In genomic region chr19:2254052-2254872, GRCh38 we compare ENCODE assay signal across 12 cellular contexts. TPM values are rescaled to one million over a fixed set of nuclear protein-coding genes. Genes with fewer than 3 reads are reported as not detected.
DNase-seq lines count a peak whose midpoint lies in the region; ATAC-seq, FAIRE-seq and TF ChIP-seq lines count a peak whose summit lies in the region.
"Had no signal": no experiment of that assay in that cellular context is flagged by ENCODE, and none has a peak within 500 bp of the region (broad histone marks: within the 10 kb centered on the region; RNA-seq: fewer than 3 reads in every experiment).

No MANE protein-coding gene starts in this region.

- peak; percentile 92 for DNase-seq in 8988T
- peak; percentile 31 for DNase-seq in Daoy (ENCODE audit: low read depth)
- peak; percentile 80 for DNase-seq in kidney
- DNase-seq in Ammon's horn (ENCODE audit: low spot score): no peak
- DNase-seq in RWPE1 (ENCODE audit: low spot score): no peak
- DNase-seq: DND-41; NK-92 treated with Interleukin-12 subunit alpha and Interleukin-12 subunit beta, amount 100 ng/mL, for 24 hours had no signal

- no peaks in the 10 kb centered on the region for H3K36me3 Mint-ChIP-seq in brain

- TF ChIP-seq CTCF in brain (conservative IDR thresholded peaks at IDR 0.05): peak in 1 of 2 experiments; percentile 72
- no peak for TF ChIP-seq CTCF in kidney (IDR thresholded peaks at IDR 0.05; ENCODE audit: borderline replicate concordance, extremely low read depth, insufficient read depth)
- no peak for TF ChIP-seq CTCF in RWPE1 (conservative IDR thresholded peaks at IDR 0.05; ENCODE audit: low read depth)

- POLR2A ChIA-PET in RWPE1 (lab: Yijun Ruan, JAX; ENCODE audit: low non-redundant PET): no interaction called here

- no peak overlapping the region for H3K9ac ChIP-seq in kidney (ENCODE audit: low read length in 2 of 2)

- no peaks in the 10 kb centered on the region for H3K9me3 Mint-ChIP-seq in brain

- H3K36me3 ChIP-seq in kidney (ENCODE audit: control insufficient read depth in 1 of 2, insufficient read depth in 2 of 2, low read length in 2 of 2): no peaks in the 10 kb centered on the region
- H3K36me3 ChIP-seq: breast epithelium, prostate gland had no signal

- no peak for ATAC-seq in GM18868 (IDR thresholded peaks at IDR 0.05; ENCODE audit: unreplicated experiment)
- ATAC-seq in HG03095 (IDR thresholded peaks at IDR 0.05; ENCODE audit: unreplicated experiment): no peak

- FAIRE-seq in kidney (lab: Jason Lieb, UNC): no peak

- no peaks in the 10 kb centered on the region for H3K9me3 ChIP-seq in kidney (ENCODE audit: control insufficient read depth in 1 of 2, low read length in 2 of 2)
- H3K9me3 ChIP-seq: breast epithelium, prostate gland had no signal

- H3K4me1 Mint-ChIP-seq in brain: peaks cover 6% of the 10 kb centered on the region

- peaks cover 14% of the 10 kb centered on the region for H3K27me3 Mint-ChIP-seq in brain

- peak overlapping the region in 2 of 5 experiments; percentile 8 to 51 for H3K27ac Mint-ChIP-seq in brain

- H3K4me3 ChIP-seq in kidney (ENCODE audit: low read length in 2 of 2): no peak overlapping the region
- H3K4me3 ChIP-seq: prostate gland had no signal

- intact Hi-C loops in kidney (cut with DNase I): no loop called here

- H3K4me3 Mint-ChIP-seq in brain: peak overlapping the region; percentile 60 to 80 (median 70)

- CTCF ChIA-PET in RWPE1 (lab: Yijun Ruan, JAX): interaction anchor here (0.6 to 1.0 kb wide), 2 partner anchors 8 to 13 kb away, joined by 4 read pairs; no protein-coding TSS in a partner anchor

- H3K4me1 ChIP-seq in kidney (ENCODE audit: control insufficient read depth in 1 of 2, insufficient read depth in 1 of 2, low read depth in 1 of 2, low read length in 2 of 2): peaks cover 0 to 6% of the 10 kb centered on the region in 2 donors
- H3K4me1 ChIP-seq: prostate gland had no signal

- H3K27ac ChIP-seq in kidney (ENCODE audit: low read depth in 2 of 2, low read length in 2 of 2): no peak overlapping the region
- no peak overlapping the region for H3K27ac ChIP-seq in RWPE1
- H3K27ac ChIP-seq: breast epithelium, prostate gland had no signal

RNA-seq across cellular contexts. Expression of gene JSRP1, which starts 2.0 kb away (rescaled TPM):
- total RNA-seq in Daoy (2014; rRNA removed; shearing (Covaris generic)): 1.6 TPM in 1 of 2 replicates, not detected in the other
- 5.7 TPM for polyA plus RNA-seq in brain (ENCODE audit: insufficient read depth, low read depth, low replicate concordance)
- 5.0 TPM for total RNA-seq in kidney
- 0.37 TPM for polyA plus RNA-seq in kidney (ENCODE audit: insufficient read depth, low read depth, low replicate concordance)

RNA-seq across cellular contexts. Expression of gene AMH, which starts 5.1 kb away (rescaled TPM):
- total RNA-seq in Daoy (2014; rRNA removed; shearing (Covaris generic)): 0.51 and 2.2 TPM in 2 replicates
- 23.2 TPM for polyA plus RNA-seq in brain (ENCODE audit: insufficient read depth, low read depth, low replicate concordance)
- total RNA-seq in kidney: 1.0 TPM
- 0.60 TPM for polyA plus RNA-seq in kidney (ENCODE audit: insufficient read depth, low read depth, low replicate concordance)

RNA-seq across cellular contexts. Expression of gene SF3A2, which starts 17.6 kb away (rescaled TPM):
- total RNA-seq in Daoy (2014; rRNA removed; shearing (Covaris generic)): 26.3 and 47.7 TPM in 2 replicates
- 300 TPM for polyA plus RNA-seq in brain (ENCODE audit: insufficient read depth, low read depth, low replicate concordance)
- 64.1 TPM for total RNA-seq in kidney
- polyA plus RNA-seq in kidney (ENCODE audit: insufficient read depth, low read depth, low replicate concordance): 25.7 TPM

RNA-seq across cellular contexts. Expression of gene PLEKHJ1, which starts 18.1 kb away (rescaled TPM):
- total RNA-seq in Daoy (2014; rRNA removed; shearing (Covaris generic)): 70.9 and 101 TPM in 2 replicates
- polyA plus RNA-seq in brain (ENCODE audit: insufficient read depth, low read depth, low replicate concordance) (124 TPM), kidney (ENCODE audit: insufficient read depth, low read depth, low replicate concordance) (156 TPM)
- 59.7 TPM for total RNA-seq in kidney

RNA-seq across cellular contexts. Expression of gene PEAK3, which starts 27.7 kb away (rescaled TPM):
- total RNA-seq in Daoy (2014; rRNA removed; shearing (Covaris generic)): not detected in 2 replicates
- polyA plus RNA-seq in brain (ENCODE audit: insufficient read depth, low read depth, low replicate concordance): not detected
- total RNA-seq in kidney: 2.1 TPM
- polyA plus RNA-seq in kidney (ENCODE audit: insufficient read depth, low read depth, low replicate concordance): not detected

Comparison
In these comparisons a context has a peak if more than half of its experiments do, and no peak if none do; other contexts are left out.
1. DNase-seq: peak in 8988T (single experiment), Daoy (single experiment) and kidney (single experiment); none in Ammon's horn (single experiment) and RWPE1 (single experiment).